In genomic region chr4:149009223-149009622, GRCh38 we compare ENCODE assay signal across 4 cellular contexts.
"Had no signal": no experiment of that assay in that cellular context is flagged by ENCODE, and none has a peak within 500 bp of the region (broad histone marks: within the 10 kb centered on the region; RNA-seq: fewer than 3 reads in every experiment).

No MANE protein-coding gene starts in this region.

- DNase-seq: H9, HCEC 1CT, KBM-7 had no signal

- H3K4me2 ChIP-seq: GM23338 had no signal

- H3K4me3 ChIP-seq: GM23338 had no signal
